12 cellular contexts compared by ENCODE assay signal in the genomic region with DNA sequence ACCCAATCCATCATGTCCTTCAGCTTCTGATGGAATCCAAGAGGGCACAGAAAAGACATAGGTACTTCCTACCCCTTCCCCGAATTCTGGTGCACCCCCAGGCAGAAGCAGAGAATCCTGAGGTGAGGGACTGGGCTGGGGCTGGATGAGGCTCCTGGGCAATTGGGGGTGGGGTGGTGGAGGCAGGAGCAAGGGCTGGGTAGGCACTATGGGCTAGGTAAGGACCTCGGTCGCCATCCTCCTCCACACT. TPM values are rescaled to one million over a fixed set of nuclear protein-coding genes. Genes with fewer than 3 reads are reported as not detected.
DNase-seq lines count a peak whose midpoint lies in the region; ATAC-seq and TF ChIP-seq lines count a peak whose summit lies in the region.
"Had no signal": no experiment of that assay in that cellular context is flagged by ENCODE, and none has a peak within 500 bp of the region (broad histone marks: within the 10 kb centered on the region; RNA-seq: fewer than 3 reads in every experiment).

No MANE protein-coding gene starts in this region.

- no peaks in the 10 kb centered on the region for H3K9me2 ChIP-seq in OCI-LY1 (ENCODE audit: low read depth, low read length)
- H3K9me2 ChIP-seq in hepatocyte (replicated peaks; ENCODE audit: insufficient read depth), result no peaks in the 10 kb centered on the region

- H3K27ac ChIP-seq in OCI-LY1 (ENCODE audit: low read depth, low read length, poor library complexity, severe bottlenecking) (peak overlapping the region; percentile 87), hepatocyte (peak overlapping the region; percentile 93), skeletal muscle tissue (ENCODE audit: low read depth, low read length) (peak overlapping the region; percentile 75)
- H3K27ac ChIP-seq: vagina had no signal

- peaks cover 4% of the 10 kb centered on the region; the same call in 1 of the 2 replicates for H3F3A ChIP-seq in OCI-LY1 (ENCODE audit: insufficient read depth, low read length)

- H3K36me3 ChIP-seq in OCI-LY1 (ENCODE audit: insufficient read depth, low read length), result peaks cover 24% of the 10 kb centered on the region; the same call in 1 of the 2 replicates
- H3K36me3 ChIP-seq in hepatocyte (replicated peaks; ENCODE audit: insufficient read depth, low read depth), result no peaks in the 10 kb centered on the region
- H3K36me3 ChIP-seq in skeletal muscle tissue (ENCODE audit: control insufficient read depth in 3 of 3, insufficient read depth in 3 of 3, low read length in 3 of 3), result no peaks in the 10 kb centered on the region
- H3K36me3 ChIP-seq: vagina had no signal

- peaks cover 11% of the 10 kb centered on the region for H3K9me3 Mint-ChIP-seq in activated CD4-positive, alpha-beta T cell treated with anti-CD3 and anti-CD28 coated beads, Interleukin-2, amount 10 ng/mL, durations not matched to agents 24 days and 14 days

- WGBS in hepatocyte (ENCODE audit: low lambda C conversion rate, missing lambda C conversion rate), result 13% methylated on average over 3 of the region's 3 CpGs

- H2AFZ ChIP-seq in OCI-LY1 (ENCODE audit: low read length) (no peak overlapping the region), hepatocyte (no peak overlapping the region)

- no peak for ATAC-seq in GM21390 (IDR thresholded peaks at IDR 0.05; ENCODE audit: unreplicated experiment)

- peak; percentile 67 for DNase-seq in activated CD4-positive, alpha-beta T cell treated with anti-CD3 and anti-CD28 coated beads, Interleukin-2, amount 10 ng/mL, durations not matched to agents 24 days and 14 days
- no peak for DNase-seq in activated CD4-positive, alpha-beta T cell treated with anti-CD3 and anti-CD28 coated beads, Interleukin-2, amount 50 U/mL, for 4 hours
- DNase-seq in hepatocyte (ENCODE audit: low spot score), result no peak
- DNase-seq in nucleus accumbens (lab: John Stamatoyannopoulos, UW), result no peak
- no peak for DNase-seq in GM19238 (ENCODE audit: insufficient read length, low spot score)
- DNase-seq: foreskin melanocyte, NCI-H1417 had no signal

- intact Hi-C loops in activated CD4-positive, alpha-beta T cell treated with anti-CD3 and anti-CD28 coated beads, Interleukin-2, amount 10 ng/mL, durations not matched to agents 24 days and 14 days (cut with micrococcal nuclease), result no loop called here

- no peaks in the 10 kb centered on the region for H4K20me1 ChIP-seq in OCI-LY1 (ENCODE audit: insufficient read depth, low read length)
- H4K20me1 ChIP-seq in hepatocyte (ENCODE audit: insufficient read depth, poor library complexity, severe bottlenecking), result no peaks in the 10 kb centered on the region

- H3K27ac Mint-ChIP-seq in activated CD4-positive, alpha-beta T cell treated with anti-CD3 and anti-CD28 coated beads, Interleukin-2, amount 10 ng/mL, durations not matched to agents 24 days and 14 days, result peak overlapping the region; percentile 97

- peak overlapping the region; percentile 83 for H3K4me3 Mint-ChIP-seq in activated CD4-positive, alpha-beta T cell treated with anti-CD3 and anti-CD28 coated beads, Interleukin-2, amount 10 ng/mL, durations not matched to agents 24 days and 14 days

- peak overlapping the region; percentile 61 for H3K9ac ChIP-seq in OCI-LY1 (ENCODE audit: low read length)
- peak overlapping the region in 1 of 3 donors; percentile 60 for H3K9ac ChIP-seq in skeletal muscle tissue (ENCODE audit: low read depth in 1 of 3, low read length in 3 of 3)

- H3K27me3 Mint-ChIP-seq in activated CD4-positive, alpha-beta T cell treated with anti-CD3 and anti-CD28 coated beads, Interleukin-2, amount 10 ng/mL, durations not matched to agents 24 days and 14 days, result peaks cover 10% of the 10 kb centered on the region

- no peak for TF ChIP-seq CTCF in OCI-LY1 (IDR thresholded peaks at IDR 0.05; ENCODE audit: low read length)
- TF ChIP-seq CTCF in hepatocyte (IDR thresholded peaks at IDR 0.05; ENCODE audit: poor library complexity), result no peak

- peaks cover 66% of the 10 kb centered on the region for H3K4me1 Mint-ChIP-seq in activated CD4-positive, alpha-beta T cell treated with anti-CD3 and anti-CD28 coated beads, Interleukin-2, amount 10 ng/mL, durations not matched to agents 24 days and 14 days

- H3K4me1 ChIP-seq in OCI-LY1 (ENCODE audit: insufficient read depth, low read length, severe bottlenecking) (peaks cover 65% of the 10 kb centered on the region), hepatocyte (ENCODE audit: insufficient read depth) (peaks cover 21% of the 10 kb centered on the region), skeletal muscle tissue (ENCODE audit: control insufficient read depth in 3 of 3, insufficient read depth in 3 of 3, low read length in 3 of 3) (peaks cover 32 to 52% (median 46%) of the 10 kb centered on the region in 3 donors)

- H3K9me3 ChIP-seq in OCI-LY1 (ENCODE audit: low read length) (no peaks in the 10 kb centered on the region), hepatocyte (ENCODE audit: low read depth) (no peaks in the 10 kb centered on the region), skeletal muscle tissue (ENCODE audit: control insufficient read depth in 3 of 3, low read length in 3 of 3) (no peaks in the 10 kb centered on the region)
- H3K9me3 ChIP-seq: vagina had no signal

- peaks cover 6% of the 10 kb centered on the region; the same call in 1 of the 2 replicates for H3K27me3 ChIP-seq in OCI-LY1 (ENCODE audit: insufficient read depth, low read length)
- H3K27me3 ChIP-seq in hepatocyte, result peaks cover 18% of the 10 kb centered on the region
- H3K27me3 ChIP-seq in skeletal muscle tissue (ENCODE audit: control insufficient read depth in 3 of 3, insufficient read depth in 3 of 3, low read length in 3 of 3), result peaks cover 9 to 33% (median 22%) of the 10 kb centered on the region in 3 donors
- H3K27me3 ChIP-seq: vagina had no signal

- H3K36me3 Mint-ChIP-seq in activated CD4-positive, alpha-beta T cell treated with anti-CD3 and anti-CD28 coated beads, Interleukin-2, amount 10 ng/mL, durations not matched to agents 24 days and 14 days (ENCODE audit: low read depth), result peaks cover 24% of the 10 kb centered on the region

- no peaks in the 10 kb centered on the region for H3K79me2 ChIP-seq in OCI-LY1 (ENCODE audit: insufficient read depth, low read length)
- H3K79me2 ChIP-seq in hepatocyte, result no peaks in the 10 kb centered on the region

- H3K4me3 ChIP-seq in OCI-LY1 (ENCODE audit: low read depth, low read length, poor library complexity, severe bottlenecking) (peak overlapping the region; percentile 69), hepatocyte (no peak overlapping the region), skeletal muscle tissue (ENCODE audit: low read length in 3 of 3) (peak overlapping the region in 2 of 3 donors; percentile 9 to 32)
- H3K4me3 ChIP-seq: vagina had no signal

- peak overlapping the region; percentile 87 for H3K4me2 ChIP-seq in OCI-LY1 (ENCODE audit: low read length)
- peak overlapping the region; percentile 90 for H3K4me2 ChIP-seq in hepatocyte

RNA-seq across cellular contexts. Expression of a gene that starts 2.8 kb away (rescaled TPM):
- total RNA-seq in activated CD4-positive, alpha-beta T cell treated with anti-CD3 and anti-CD28 coated beads, Interleukin-2, amount 10 ng/mL, durations not matched to agents 24 days and 14 days, result 20.3 TPM in 2 replicates
- 0.24 and 0.40 TPM in 2 replicates for total RNA-seq in hepatocyte
- polyA plus RNA-seq in hepatocyte, result 1.5 and 1.6 TPM in 2 replicates
- under 0.01 TPM for total RNA-seq in skeletal muscle tissue
- polyA plus RNA-seq: AG04450 had no signal

RNA-seq across cellular contexts. Expression of a gene that starts 33.5 kb away (rescaled TPM):
- total RNA-seq in activated CD4-positive, alpha-beta T cell treated with anti-CD3 and anti-CD28 coated beads, Interleukin-2, amount 10 ng/mL, durations not matched to agents 24 days and 14 days, result 13.6 and 18.0 TPM in 2 replicates
- total RNA-seq in hepatocyte, result 7.3 and 12.4 TPM in 2 replicates
- 2.7 and 12.1 TPM in 2 replicates for polyA plus RNA-seq in hepatocyte
- total RNA-seq in skeletal muscle tissue, result not detected

RNA-seq across cellular contexts. Expression of a gene that starts 44.3 kb away (rescaled TPM):
- 81.4 and 84.7 TPM in 2 replicates for total RNA-seq in activated CD4-positive, alpha-beta T cell treated with anti-CD3 and anti-CD28 coated beads, Interleukin-2, amount 10 ng/mL, durations not matched to agents 24 days and 14 days
- 41.4 and 53.2 TPM in 2 replicates for total RNA-seq in hepatocyte
- polyA plus RNA-seq in hepatocyte, result 55.9 and 62.9 TPM in 2 replicates
- total RNA-seq in skeletal muscle tissue, result 32.9 TPM

RNA-seq across cellular contexts. Expression of a gene that starts 52.2 kb away (rescaled TPM):
- 188 and 204 TPM in 2 replicates for total RNA-seq in activated CD4-positive, alpha-beta T cell treated with anti-CD3 and anti-CD28 coated beads, Interleukin-2, amount 10 ng/mL, durations not matched to agents 24 days and 14 days
- total RNA-seq in hepatocyte (13.6 and 18.2 TPM in 2 replicates), skeletal muscle tissue (19.8 TPM)
- 32.6 and 40.4 TPM in 2 replicates for polyA plus RNA-seq in hepatocyte

Comparison
In these comparisons a context has a peak if more than half of its experiments do, and no peak if none do; other contexts are left out.
1. RNA of a gene that starts 2.8 kb away (total RNA-seq): 20.3 TPM in activated CD4-positive, alpha-beta T cell treated with anti-CD3 and anti-CD28 coated beads, Interleukin-2, amount 10 ng/mL, durations not matched to agents 24 days and 14 days; 0.24 to 0.40 TPM in hepatocyte and under 0.01 TPM in skeletal muscle tissue (single experiment); every median in the first group is over 10 times any median in the second.
2. Peak in every context shown above with its lines, with median percentiles within 50 percentile points of each other: H3K27ac ChIP-seq.